In the genomic region with DNA sequence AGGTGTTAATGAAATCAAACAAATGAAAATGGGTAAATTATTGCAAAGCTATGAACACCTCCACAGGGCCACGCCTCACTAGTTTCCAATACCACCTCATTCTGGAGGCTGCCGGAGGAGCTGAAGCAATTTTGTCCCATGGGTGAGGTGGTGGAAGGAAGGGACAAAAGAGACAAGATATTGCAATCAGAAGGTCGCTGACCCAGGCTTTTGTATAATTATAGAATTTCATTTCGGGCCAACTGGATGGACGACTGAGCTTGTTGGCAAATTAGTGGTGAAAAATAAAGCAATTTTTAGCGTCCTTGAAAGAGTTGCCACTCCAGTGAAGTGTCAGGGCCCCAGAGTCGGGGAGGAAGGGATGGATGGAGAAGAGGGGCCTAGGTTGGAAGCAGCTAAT, we compare ENCODE assay signal across 35 cellular contexts.
"Had no signal": no experiment of that assay in that cellular context is flagged by ENCODE, and none has a peak within 500 bp of the region (broad histone marks: within the 10 kb centered on the region; RNA-seq: fewer than 3 reads in every experiment).

No MANE protein-coding gene starts in this region.

- H3K4me3 Mint-ChIP-seq: activated B cell treated with CpG ODN at 0.5 μM for 24 hours; activated CD4-positive, alpha-beta memory T cell treated with anti-CD3 and anti-CD28 coated beads for 36 hours; activated CD4-positive, alpha-beta T cell treated with anti-CD3 and anti-CD28 coated beads, Interleukin-2, amount 10 ng/mL, durations not matched to agents 24 days and 14 days; activated CD8-positive, alpha-beta T cell treated with anti-CD3 and anti-CD28 coated beads for 36 hours; activated naive CD4-positive, alpha-beta T cell treated with anti-CD3 and anti-CD28 coated beads for 36 hours; activated naive CD8-positive, alpha-beta T cell treated with anti-CD3 and anti-CD28 coated beads for 36 hours; activated T-cell treated with anti-CD3 and anti-CD28 coated beads, Interleukin-2, amount 50 U/mL, for 4 hours; activated T-cell treated with anti-CD3 and anti-CD28 coated beads, Interleukin-2, amount 50 U/mL, for 72 hours; activated T-helper 1 cell treated with anti-CD3 and anti-CD28 coated beads, Interleukin-12 subunit alpha, Interleukin-12 subunit beta, Interleukin-2, Interleukin-4 antibody, amounts not matched to agents 30 ng/mL and 10 ng/mL and 1 ng/mL, durations not matched to agents 14 hours and 24 hours and 36 hours; activated T-helper 17 cell treated with anti-CD3 and anti-CD28 coated beads, Interleukin-2, amount 50 U/mL, for 72 hours; T-helper 1 cell treated with Interleukin-12 subunit alpha and Interleukin-12 subunit beta and Interleukin-4 antibody, amounts not matched to agents 30 μg/mL and 1 μg/mL, for 36 hours; T-helper 2 cell treated with Interferon-gamma antibody and Interleukin-4, amounts not matched to agents 5 μg/mL and 100 μg/mL, for 36 hours had no signal

- H3K36me3 ChIP-seq: adrenal gland, brain microvascular endothelial cell, breast epithelium had no signal

- H3K9me3 ChIP-seq: adrenal gland, body of pancreas had no signal

- ATAC-seq: activated CD8-positive, alpha-beta T cell treated with anti-CD3 and anti-CD28 coated beads for 36 hours; activated naive CD4-positive, alpha-beta T cell treated with anti-CD3 and anti-CD28 coated beads, Interleukin-2, amount 50 U/mL, for 72 hours; activated T-cell treated with anti-CD3 and anti-CD28 coated beads, Interleukin-2, amount 50 U/mL, for 4 hours; activated T-cell treated with anti-CD3 and anti-CD28 coated beads, Interleukin-2, amount 50 U/mL, for 72 hours; activated T-helper 17 cell treated with anti-CD3 and anti-CD28 coated beads, Interleukin-2, amount 50 U/mL, for 72 hours; body of pancreas had no signal

- DNase-seq: activated B cell treated with CpG ODN at 0.5 μM for 24 hours; activated CD4-positive, alpha-beta memory T cell treated with anti-CD3 and anti-CD28 coated beads for 36 hours; activated CD4-positive, alpha-beta T cell treated with anti-CD3 and anti-CD28 coated beads for 4 hours; activated CD4-positive, alpha-beta T cell treated with anti-CD3 and anti-CD28 coated beads, Interleukin-2, amount 10 ng/mL, durations not matched to agents 24 days and 14 days; activated CD4-positive, alpha-beta T cell treated with anti-CD3 and anti-CD28 coated beads, Interleukin-2, amount 50 U/mL, for 1 hour; activated CD4-positive, alpha-beta T cell treated with anti-CD3 and anti-CD28 coated beads, Interleukin-2, amount 50 U/mL, for 4 hours; activated CD4-positive, CD25-positive, alpha-beta regulatory T cell treated with anti-CD3 and anti-CD28 coated beads, Interleukin-2, amount 50 U/mL, for 72 hours; activated CD8-positive, alpha-beta memory T cell treated with anti-CD3 and anti-CD28 coated beads, Interleukin-2, amount 50 U/mL, for 4 hours; activated CD8-positive, alpha-beta T cell treated with anti-CD3 and anti-CD28 coated beads for 36 hours; activated effector memory CD4-positive, alpha-beta T cell treated with anti-CD3 and anti-CD28 coated beads, Interleukin-2, amount 50 U/mL, for 16 hours; activated gamma-delta T cell treated with Interleukin-2 at 50 U/mL for 16 hours; activated naive CD4-positive, alpha-beta T cell; activated naive CD4-positive, alpha-beta T cell treated with anti-CD3 and anti-CD28 coated beads for 36 hours; activated naive CD4-positive, alpha-beta T cell treated with anti-CD3 and anti-CD28 coated beads, Interleukin-2, amount 50 U/mL, for 16 hours; activated naive CD8-positive, alpha-beta T cell treated with anti-CD3 and anti-CD28 coated beads for 36 hours; activated T-cell treated with anti-CD3 and anti-CD28 coated beads for 4 hours; activated T-cell treated with anti-CD3 and anti-CD28 coated beads, Interleukin-2, amount 50 U/mL, for 1 hour; activated T-cell treated with anti-CD3 and anti-CD28 coated beads, Interleukin-2, amount 50 U/mL, for 4 hours; activated T-cell treated with anti-CD3 and anti-CD28 coated beads, Interleukin-2, amount 50 U/mL, for 72 hours; adrenal gland; amniotic stem cell; aorta; body of pancreas; brain microvascular endothelial cell; SW 1271; T-helper 1 cell; T-helper 2 cell; T-helper 9 cell had no signal

- H3K4me1 Mint-ChIP-seq: activated B cell treated with CpG ODN at 0.5 μM for 24 hours; activated CD4-positive, alpha-beta T cell treated with anti-CD3 and anti-CD28 coated beads, Interleukin-2, amount 10 ng/mL, durations not matched to agents 24 days and 14 days; activated naive CD8-positive, alpha-beta T cell treated with anti-CD3 and anti-CD28 coated beads for 36 hours; activated T-helper 17 cell treated with anti-CD3 and anti-CD28 coated beads, Interleukin-2, amount 50 U/mL, for 72 hours had no signal

- H3K27ac Mint-ChIP-seq: activated B cell treated with CpG ODN at 0.5 μM for 24 hours; activated CD4-positive, alpha-beta memory T cell treated with anti-CD3 and anti-CD28 coated beads for 36 hours; activated CD4-positive, alpha-beta T cell treated with anti-CD3 and anti-CD28 coated beads, Interleukin-2, amount 10 ng/mL, durations not matched to agents 24 days and 14 days; activated CD8-positive, alpha-beta T cell treated with anti-CD3 and anti-CD28 coated beads for 36 hours; activated naive CD4-positive, alpha-beta T cell treated with anti-CD3 and anti-CD28 coated beads for 36 hours; activated naive CD4-positive, alpha-beta T cell treated with anti-CD3 and anti-CD28 coated beads, Interleukin-2, amount 50 U/mL, for 72 hours; activated naive CD8-positive, alpha-beta T cell treated with anti-CD3 and anti-CD28 coated beads for 36 hours; activated T-cell treated with anti-CD3 and anti-CD28 coated beads, Interleukin-2, amount 50 U/mL, for 72 hours; activated T-helper 1 cell treated with anti-CD3 and anti-CD28 coated beads, Interleukin-12 subunit alpha, Interleukin-12 subunit beta, Interleukin-2, Interleukin-4 antibody, amounts not matched to agents 30 ng/mL and 10 ng/mL and 1 ng/mL, durations not matched to agents 14 hours and 24 hours and 36 hours; activated T-helper 17 cell treated with anti-CD3 and anti-CD28 coated beads, Interleukin-2, amount 50 U/mL, for 72 hours; T-helper 1 cell treated with Interleukin-12 subunit alpha and Interleukin-12 subunit beta and Interleukin-4 antibody, amounts not matched to agents 30 μg/mL and 1 μg/mL, for 36 hours; T-helper 2 cell treated with Interferon-gamma antibody and Interleukin-4, amounts not matched to agents 5 μg/mL and 100 μg/mL, for 36 hours had no signal

- H3K36me3 Mint-ChIP-seq: activated CD4-positive, alpha-beta memory T cell treated with anti-CD3 and anti-CD28 coated beads for 36 hours; activated naive CD4-positive, alpha-beta T cell treated with anti-CD3 and anti-CD28 coated beads, Interleukin-2, amount 50 U/mL, for 72 hours; activated naive CD8-positive, alpha-beta T cell treated with anti-CD3 and anti-CD28 coated beads for 36 hours had no signal

- H3K27me3 ChIP-seq: adrenal gland, body of pancreas, brain microvascular endothelial cell had no signal

- H3K4me3 ChIP-seq: adrenal gland, body of pancreas, breast epithelium had no signal

- H3K4me1 ChIP-seq: adrenal gland, body of pancreas, breast epithelium had no signal

- H3K9me3 Mint-ChIP-seq: activated CD4-positive, alpha-beta memory T cell treated with anti-CD3 and anti-CD28 coated beads for 36 hours; activated CD4-positive, alpha-beta T cell treated with anti-CD3 and anti-CD28 coated beads, Interleukin-2, amount 10 ng/mL, durations not matched to agents 24 days and 14 days; activated CD8-positive, alpha-beta T cell treated with anti-CD3 and anti-CD28 coated beads for 36 hours; activated naive CD4-positive, alpha-beta T cell treated with anti-CD3 and anti-CD28 coated beads for 36 hours; activated naive CD4-positive, alpha-beta T cell treated with anti-CD3 and anti-CD28 coated beads, Interleukin-2, amount 50 U/mL, for 72 hours; activated naive CD8-positive, alpha-beta T cell treated with anti-CD3 and anti-CD28 coated beads for 36 hours; activated T-cell treated with anti-CD3 and anti-CD28 coated beads, Interleukin-2, amount 50 U/mL, for 4 hours; activated T-cell treated with anti-CD3 and anti-CD28 coated beads, Interleukin-2, amount 50 U/mL, for 72 hours; activated T-helper 1 cell treated with anti-CD3 and anti-CD28 coated beads, Interleukin-12 subunit alpha, Interleukin-12 subunit beta, Interleukin-2, Interleukin-4 antibody, amounts not matched to agents 30 ng/mL and 10 ng/mL and 1 ng/mL, durations not matched to agents 14 hours and 24 hours and 36 hours; activated T-helper 17 cell treated with anti-CD3 and anti-CD28 coated beads, Interleukin-2, amount 50 U/mL, for 72 hours; T-helper 1 cell treated with Interleukin-12 subunit alpha and Interleukin-12 subunit beta and Interleukin-4 antibody, amounts not matched to agents 30 μg/mL and 1 μg/mL, for 36 hours; T-helper 2 cell treated with Interferon-gamma antibody and Interleukin-4, amounts not matched to agents 5 μg/mL and 100 μg/mL, for 36 hours had no signal

- H3K27ac ChIP-seq: adrenal gland, body of pancreas, brain microvascular endothelial cell, breast epithelium, VCaP had no signal
